In the genomic region with DNA sequence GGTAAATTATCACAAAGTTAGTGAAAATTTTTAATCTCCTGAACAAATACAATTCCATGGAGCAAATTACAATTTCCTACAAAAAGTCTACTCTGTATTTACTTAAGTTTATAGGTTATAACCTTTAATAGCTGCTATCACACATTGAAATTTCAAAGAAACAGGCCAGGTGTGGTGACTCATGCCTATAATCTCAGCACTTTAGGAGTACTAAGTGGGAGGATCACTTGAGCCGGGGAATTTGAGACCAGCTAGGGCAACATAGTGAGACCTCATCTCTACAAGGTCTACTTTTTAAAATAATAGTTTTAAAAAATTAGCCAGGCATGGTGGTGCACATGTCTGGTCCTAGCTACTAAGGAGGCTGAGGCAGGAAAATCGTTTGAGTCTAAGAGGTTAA, we compare ENCODE assay signal across 25 cellular contexts.
"Had no signal": no experiment of that assay in that cellular context is flagged by ENCODE, and none has a peak within 500 bp of the region (broad histone marks: within the 10 kb centered on the region; RNA-seq: fewer than 3 reads in every experiment).

No MANE protein-coding gene starts in this region.

- H3K36me3 Mint-ChIP-seq: memory B cell; stimulated activated memory B cell treated with anti-CD40 and anti-IgM and Interleukin-4, amounts not matched to agents 10 μg/mL and 1 μg/mL and 100 μg/mL, for 72 hours; type B pancreatic cell had no signal

- H3K27me3 Mint-ChIP-seq: activated naive CD8-positive, alpha-beta T cell treated with anti-CD3 and anti-CD28 coated beads, Interleukin-2, amount 50 U/mL, for 24 hours; dendritic cell treated with granulocyte-macrophage colony-stimulating factor and Interleukin-4, amounts not matched to agents 40 ng/mL and 50 ng/mL, for 4 days; memory B cell had no signal

- FAIRE-seq: TTC549 had no signal

- H3K4me3 ChIP-seq: cardiac muscle cell, smooth muscle cell, vagina had no signal

- ATAC-seq: activated CD8-positive, alpha-beta T cell treated with anti-CD3 and anti-CD28 coated beads, Interleukin-2, amount 10 ng/mL, durations not matched to agents 7 days and 5 days; activated naive CD8-positive, alpha-beta T cell treated with anti-CD3 and anti-CD28 coated beads, Interleukin-2, amount 50 U/mL, for 24 hours; left ventricle myocardium superior; sciatic nerve; stimulated activated memory B cell treated with anti-CD40 and anti-IgM and Interleukin-4, amounts not matched to agents 10 μg/mL and 1 μg/mL and 100 μg/mL, for 72 hours had no signal

- H3K9me3 ChIP-seq: vagina had no signal

- DNase-seq: activated CD4-positive, alpha-beta T cell treated with anti-CD3 and anti-CD28 coated beads, Interleukin-2, amount 10 ng/mL, durations not matched to agents 7 days and 5 days; activated CD4-positive, CD25-positive, alpha-beta regulatory T cell treated with anti-CD3 and anti-CD28 coated beads, Interleukin-2, amount 50 U/mL, for 72 hours; activated CD8-positive, alpha-beta T cell treated with anti-CD3 and anti-CD28 coated beads, Interleukin-2, amount 10 ng/mL, durations not matched to agents 7 days and 5 days; activated gamma-delta T cell; activated naive CD4-positive, alpha-beta T cell treated with anti-CD3 and anti-CD28 coated beads, Interleukin-2, amount 50 U/mL, for 16 hours; activated naive CD8-positive, alpha-beta T cell treated with anti-CD3 and anti-CD28 coated beads, Interleukin-2, amount 50 U/mL, for 24 hours; effector CD4-positive, alpha-beta T cell; erythroblast; foreskin fibroblast; kidney; left ventricle myocardium superior; nephron progenitor cell; nucleus accumbens; stimulated activated CD4-positive, alpha-beta T cell treated with anti-CD3 and anti-CD28 coated beads, Interleukin-15, amount 100 ng/mL, for 24 hours; WERI-Rb-1 had no signal

- H3K36me3 ChIP-seq: cardiac muscle cell, vagina, WERI-Rb-1 had no signal

- H3K4me3 Mint-ChIP-seq: activated CD4-positive, alpha-beta T cell treated with anti-CD3 and anti-CD28 coated beads, Interleukin-2, amount 10 ng/mL, durations not matched to agents 7 days and 5 days; activated CD8-positive, alpha-beta T cell treated with anti-CD3 and anti-CD28 coated beads, Interleukin-2, amount 10 ng/mL, durations not matched to agents 7 days and 5 days; activated naive CD8-positive, alpha-beta T cell treated with anti-CD3 and anti-CD28 coated beads, Interleukin-2, amount 50 U/mL, for 24 hours; activated T-helper 1 cell treated with anti-CD3 and anti-CD28 coated beads, Interleukin-12 subunit alpha, Interleukin-12 subunit beta, Interleukin-2, Interleukin-4 antibody, amounts not matched to agents 30 ng/mL and 10 ng/mL and 1 ng/mL, durations not matched to agents 14 hours and 24 hours and 36 hours; dendritic cell treated with granulocyte-macrophage colony-stimulating factor and Interleukin-4, amounts not matched to agents 40 ng/mL and 50 ng/mL, for 4 days; memory B cell; nephron progenitor cell; stimulated activated memory B cell treated with anti-CD40 and anti-IgM and Interleukin-4, amounts not matched to agents 10 μg/mL and 1 μg/mL and 100 μg/mL, for 72 hours; type B pancreatic cell had no signal

- H3K9me3 Mint-ChIP-seq: activated CD4-positive, alpha-beta T cell treated with anti-CD3 and anti-CD28 coated beads, Interleukin-2, amount 10 ng/mL, durations not matched to agents 7 days and 5 days; type B pancreatic cell had no signal

- H3K4me2 ChIP-seq: smooth muscle cell had no signal

- H3K27ac ChIP-seq: cardiac muscle cell, vagina, WERI-Rb-1 had no signal

- H3K27me3 ChIP-seq: cardiac muscle cell, vagina had no signal

- H3K4me1 ChIP-seq: vagina had no signal

- H3K4me1 Mint-ChIP-seq: nephron progenitor cell had no signal

- H3K27ac Mint-ChIP-seq: activated CD4-positive, alpha-beta T cell treated with anti-CD3 and anti-CD28 coated beads, Interleukin-2, amount 10 ng/mL, durations not matched to agents 7 days and 5 days; activated CD8-positive, alpha-beta T cell treated with anti-CD3 and anti-CD28 coated beads, Interleukin-2, amount 10 ng/mL, durations not matched to agents 7 days and 5 days; activated naive CD8-positive, alpha-beta T cell treated with anti-CD3 and anti-CD28 coated beads, Interleukin-2, amount 50 U/mL, for 24 hours; activated T-helper 1 cell treated with anti-CD3 and anti-CD28 coated beads, Interleukin-12 subunit alpha, Interleukin-12 subunit beta, Interleukin-2, Interleukin-4 antibody, amounts not matched to agents 30 ng/mL and 10 ng/mL and 1 ng/mL, durations not matched to agents 14 hours and 24 hours and 36 hours; dendritic cell treated with granulocyte-macrophage colony-stimulating factor and Interleukin-4, amounts not matched to agents 40 ng/mL and 50 ng/mL, for 4 days; memory B cell; nephron progenitor cell; stimulated activated memory B cell treated with anti-CD40 and anti-IgM and Interleukin-4, amounts not matched to agents 10 μg/mL and 1 μg/mL and 100 μg/mL, for 72 hours; type B pancreatic cell had no signal
